Comparison of ENCODE assay signal across 18 cellular contexts in the genomic region with DNA sequence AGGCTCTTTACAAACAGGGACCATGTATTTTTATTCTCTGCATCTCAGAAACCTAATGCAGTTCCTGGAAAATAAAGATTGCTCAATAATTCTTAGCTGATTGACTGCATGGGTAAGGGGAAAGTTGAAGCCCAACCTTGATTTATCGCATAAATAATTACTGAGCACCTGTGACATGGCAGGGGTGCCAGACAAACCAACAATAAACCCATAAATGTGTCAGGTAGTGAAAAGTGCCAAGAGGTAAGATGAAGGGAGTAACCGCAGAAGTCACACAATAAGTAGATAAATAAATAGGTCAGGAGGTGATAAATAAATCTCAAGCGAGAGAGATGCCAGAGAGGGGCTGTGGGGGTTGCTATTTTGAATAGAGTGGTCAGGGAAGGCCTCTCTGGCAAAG.
"Had no signal": no experiment of that assay in that cellular context is flagged by ENCODE, and none has a peak within 500 bp of the region (broad histone marks: within the 10 kb centered on the region; RNA-seq: fewer than 3 reads in every experiment).

No MANE protein-coding gene starts in this region.

- H3K9me3 ChIP-seq: adrenal gland, lower lobe of right lung, thyroid gland had no signal

- ATAC-seq: activated naive CD4-positive, alpha-beta T cell treated with anti-CD3 and anti-CD28 coated beads, Interleukin-2, amount 50 U/mL, for 72 hours; activated T-cell treated with anti-CD3 and anti-CD28 coated beads, Interleukin-2, amount 50 U/mL, for 72 hours; left colon; lower lobe of right lung; natural killer cell treated with Interleukin-12 subunit alpha and Interleukin-12 subunit beta and Interleukin-15 and Interleukin-18, amount 100 ng/mL, for 72 hours had no signal

- H3K4me1 ChIP-seq: adrenal gland, lower lobe of right lung, thyroid gland had no signal

- H3K36me3 Mint-ChIP-seq: natural killer cell treated with Interleukin-12 subunit alpha and Interleukin-12 subunit beta and Interleukin-15 and Interleukin-18, amount 100 ng/mL, for 72 hours had no signal

- FAIRE-seq: bronchial epithelial cell, frontal cortex had no signal

- H3K36me3 ChIP-seq: adrenal gland, lower lobe of right lung, thyroid gland, WERI-Rb-1 had no signal

- H3K9me3 Mint-ChIP-seq: activated naive CD4-positive, alpha-beta T cell treated with anti-CD3 and anti-CD28 coated beads, Interleukin-2, amount 50 U/mL, for 72 hours; activated T-cell treated with anti-CD3 and anti-CD28 coated beads, Interleukin-2, amount 50 U/mL, for 72 hours had no signal

- H3K27me3 ChIP-seq: thyroid gland had no signal

- H3K27ac ChIP-seq: adrenal gland, lower lobe of right lung, thyroid gland, WERI-Rb-1 had no signal

- H3K4me3 Mint-ChIP-seq: activated T-cell treated with anti-CD3 and anti-CD28 coated beads, Interleukin-2, amount 50 U/mL, for 72 hours; natural killer cell treated with Interleukin-12 subunit alpha and Interleukin-12 subunit beta and Interleukin-15 and Interleukin-18, amount 100 ng/mL, for 72 hours had no signal

- H3K27ac Mint-ChIP-seq: activated naive CD4-positive, alpha-beta T cell treated with anti-CD3 and anti-CD28 coated beads, Interleukin-2, amount 50 U/mL, for 72 hours; activated T-cell treated with anti-CD3 and anti-CD28 coated beads, Interleukin-2, amount 50 U/mL, for 72 hours; natural killer cell treated with Interleukin-12 subunit alpha and Interleukin-12 subunit beta and Interleukin-15 and Interleukin-18, amount 100 ng/mL, for 72 hours had no signal

- H3K4me3 ChIP-seq: adrenal gland, lower lobe of right lung, thyroid gland had no signal

- DNase-seq: activated CD4-positive, alpha-beta T cell treated with anti-CD3 and anti-CD28 coated beads for 1 hour; activated gamma-delta T cell; activated T-cell treated with anti-CD3 and anti-CD28 coated beads, Interleukin-2, amount 50 U/mL, for 72 hours; adrenal gland; cerebellar nuclear complex; cortex of kidney; hypothalamus; islet precursor cell; left colon; lower lobe of right lung; stimulated activated CD4-positive, alpha-beta T cell treated with anti-CD3 and anti-CD28 coated beads, Interleukin-2, amount 100 ng/mL, for 24 hours; stimulated activated naive CD4-positive, alpha-beta T cell treated with Interleukin-2 at 50 U/mL for 16 hours; thyroid gland; WERI-Rb-1 had no signal
